ENCODE assay signal across 8 cellular contexts in the genomic region with DNA sequence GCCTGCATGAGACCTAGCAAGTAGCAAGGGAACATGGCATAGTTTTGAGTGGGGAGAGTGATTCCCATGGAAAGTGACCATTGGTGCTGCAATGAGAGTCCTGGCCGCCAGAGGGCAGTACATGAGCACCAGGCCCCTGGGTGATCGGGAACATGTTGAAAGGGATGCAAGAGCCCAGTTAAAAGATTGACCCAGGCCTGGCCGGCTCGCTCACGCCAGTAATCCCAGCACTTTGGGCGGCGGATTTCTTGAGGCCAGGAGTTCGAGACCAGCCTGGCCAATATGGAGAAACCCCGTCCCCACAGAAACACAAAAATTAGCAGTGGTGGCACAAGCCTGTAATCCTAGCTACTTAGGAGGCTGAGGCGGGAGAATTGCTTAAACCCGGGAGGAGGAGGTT. TPM values are rescaled to one million over a fixed set of nuclear protein-coding genes. Genes with fewer than 3 reads are reported as not detected.
DNase-seq lines count a peak whose midpoint lies in the region; ATAC-seq and TF ChIP-seq lines count a peak whose summit lies in the region.

No MANE protein-coding gene starts in this region.

- H3K27ac Mint-ChIP-seq in CD4-positive, CD25-positive, alpha-beta regulatory T cell, result peak overlapping the region in 1 of 3 donors; percentile 90
- H3K27ac Mint-ChIP-seq in glutamatergic neuron (ENCODE audit: unreplicated experiment), result no peak overlapping the region

- H3K36me3 Mint-ChIP-seq in CD4-positive, CD25-positive, alpha-beta regulatory T cell, result no peaks in the 10 kb centered on the region
- H3K36me3 Mint-ChIP-seq in glutamatergic neuron (ENCODE audit: unreplicated experiment), result no peaks in the 10 kb centered on the region

- H3K9me3 ChIP-seq in CD4-positive, CD25-positive, alpha-beta regulatory T cell (ENCODE audit: control insufficient read depth in 2 of 2, low read length in 2 of 2), result no peaks in the 10 kb centered on the region
- no peaks in the 10 kb centered on the region for H3K9me3 ChIP-seq in RWPE2 (ENCODE audit: severe bottlenecking)

- peaks cover 14% of the 10 kb centered on the region for H3K27me3 ChIP-seq in CD4-positive, CD25-positive, alpha-beta regulatory T cell (ENCODE audit: control insufficient read depth, insufficient read depth, low read length)
- no peaks in the 10 kb centered on the region for H3K27me3 ChIP-seq in RWPE2 (ENCODE audit: insufficient read depth, poor library complexity, severe bottlenecking)

- peak; percentile 93 for TF ChIP-seq CTCF in RWPE2 (IDR thresholded peaks at IDR 0.05; ENCODE audit: poor library complexity, severe bottlenecking)
- TF ChIP-seq CTCF in glutamatergic neuron (IDR thresholded peaks at IDR 0.05; ENCODE audit: partially characterized antibody, unreplicated experiment), result peak; percentile 89

- peak; percentile 48 to 60 for ATAC-seq in CD4-positive, CD25-positive, alpha-beta regulatory T cell (ENCODE audit: low read depth in 2 of 2)
- ATAC-seq in GM19324 (IDR thresholded peaks at IDR 0.05; ENCODE audit: low FRiP score, unreplicated experiment), result peak; percentile 95
- peak; percentile 91 for ATAC-seq in HG03342 (IDR thresholded peaks at IDR 0.05; ENCODE audit: unreplicated experiment)
- ATAC-seq in RWPE2 (ENCODE audit: low read depth), result peak; percentile 85

- no peaks in the 10 kb centered on the region for H3K4me1 ChIP-seq in CD4-positive, CD25-positive, alpha-beta regulatory T cell (ENCODE audit: control insufficient read depth, insufficient read depth, low read length, poor library complexity, severe bottlenecking)
- H3K4me1 ChIP-seq in RWPE2 (ENCODE audit: insufficient read depth, poor library complexity, severe bottlenecking), result no peaks in the 10 kb centered on the region

- no peak overlapping the region for H3K27ac ChIP-seq in CD4-positive, CD25-positive, alpha-beta regulatory T cell (ENCODE audit: insufficient read depth, low read length, poor library complexity, severe bottlenecking)
- H3K27ac ChIP-seq in RWPE2 (ENCODE audit: poor library complexity, severe bottlenecking), result no peak overlapping the region

- no peaks in the 10 kb centered on the region for H3K36me3 ChIP-seq in CD4-positive, CD25-positive, alpha-beta regulatory T cell (ENCODE audit: control insufficient read depth, insufficient read depth, low read length)
- peaks cover 30% of the 10 kb centered on the region for H3K36me3 ChIP-seq in RWPE2 (ENCODE audit: low read depth)

- intact Hi-C loops in posterior cingulate gyrus (cut with DNase I), result loop anchor here (1.0 kb wide), 1 partner anchor 77 kb away; no protein-coding TSS in a partner anchor

- H3K4me1 Mint-ChIP-seq in CD4-positive, CD25-positive, alpha-beta regulatory T cell, result peaks cover 0 to 5% (median 2%) of the 10 kb centered on the region in 4 donors
- H3K4me1 Mint-ChIP-seq in glutamatergic neuron (ENCODE audit: low read depth, unreplicated experiment), result peaks cover 3% of the 10 kb centered on the region

- no peak overlapping the region for H3K4me3 ChIP-seq in CD4-positive, CD25-positive, alpha-beta regulatory T cell (ENCODE audit: low read depth, low read length)
- H3K4me3 ChIP-seq in RWPE2 (ENCODE audit: severe bottlenecking), result no peak overlapping the region

- H3K4me3 Mint-ChIP-seq in CD4-positive, CD25-positive, alpha-beta regulatory T cell, result no peak overlapping the region
- H3K4me3 Mint-ChIP-seq in glutamatergic neuron (ENCODE audit: unreplicated experiment), result no peak overlapping the region

- peaks cover 51% of the 10 kb centered on the region for H3K27me3 Mint-ChIP-seq in CD4-positive, CD25-positive, alpha-beta regulatory T cell
- H3K27me3 Mint-ChIP-seq in glutamatergic neuron (ENCODE audit: unreplicated experiment), result no peaks in the 10 kb centered on the region

- no peaks in the 10 kb centered on the region for H3K9me3 Mint-ChIP-seq in CD4-positive, CD25-positive, alpha-beta regulatory T cell
- H3K9me3 Mint-ChIP-seq in glutamatergic neuron (ENCODE audit: unreplicated experiment), result no peaks in the 10 kb centered on the region

- peak; percentile 18 to 47 (median 25) for DNase-seq in CD4-positive, CD25-positive, alpha-beta regulatory T cell
- peak; percentile 62 for DNase-seq in RWPE2 (ENCODE audit: low spot score)
- DNase-seq in activated gamma-delta T cell (lab: John Stamatoyannopoulos, UW), result peak; percentile 11
- peak; percentile 79 for DNase-seq in glutamatergic neuron
- DNase-seq in posterior cingulate gyrus, result peak in 9 of 10 donors; percentile 31 to 93 (median 73)
- DNase-seq in NCI-H524 treated with DMSO at 0.1 percent for 48 hours (lab: John Stamatoyannopoulos, UW), result no peak

RNA-seq across cellular contexts. Expression of gene FAP, which starts 22.2 kb away (rescaled TPM):
- total RNA-seq in CD4-positive, CD25-positive, alpha-beta regulatory T cell, result not detected
- polyA plus RNA-seq in CD4-positive, CD25-positive, alpha-beta regulatory T cell, result not detected
- total RNA-seq in glutamatergic neuron (ENCODE audit: unreplicated experiment), result not detected
